In genomic region chr22:20241579-20242392, GRCh38 we compare ENCODE assay signal across 1 cellular context.
A peak's percentile ranks its signal among the peaks of the same experiment; 100 is the strongest.
TF ChIP-seq lines count a peak whose summit lies in the region.

No MANE protein-coding gene starts in this region.

TF ChIP-seq in K562, 482 proteins besides CTCF, POLR2A, EP300 and RAD21 (continued from another document and continues in another):
- TF ChIP-seq GTF2B (IDR thresholded peaks at IDR 0.05; ENCODE audit: extremely low read depth, insufficient read length) (no peak), STAT6 (CRISPR knock-in tag; IDR thresholded peaks at IDR 0.05) (no peak; the same call in 1 of the 2 replicates), BMI1 (IDR thresholded peaks at IDR 0.05; ENCODE audit: low read length) (no peak), RCOR1 (IDR thresholded peaks at IDR 0.05; ENCODE audit: borderline replicate concordance in 1 of 2, low read depth in 2 of 2, low read length in 2 of 2) (no peak), GTF2A2 (tag; IDR thresholded peaks at IDR 0.05) (no peak), HMGN3 (IDR thresholded peaks at IDR 0.05; ENCODE audit: borderline replicate concordance, extremely low read depth, insufficient read length, low read depth, low read length) (no peak), HCFC1 (IDR thresholded peaks at IDR 0.05; ENCODE audit: low read depth, low read length) (no peak), NONO (IDR thresholded peaks at IDR 0.05; ENCODE audit: low read depth in 2 of 2, low read length in 1 of 2) (no peak), PHF8 (IDR thresholded peaks at IDR 0.05; ENCODE audit: borderline replicate concordance, low read length) (no peak), ZNF695 (CRISPR knock-in tag; IDR thresholded peaks at IDR 0.05) (no peak), ZNF274 (IDR thresholded peaks at IDR 0.05; ENCODE audit: borderline replicate concordance, low read depth, low read length) (no peak), FOSL1 (tag; conservative IDR thresholded peaks at IDR 0.05) (no peak), LEF1 (IDR thresholded peaks at IDR 0.05) (no peak), KAT7 (CRISPR knock-in tag; IDR thresholded peaks at IDR 0.05; ENCODE audit: borderline replicate concordance) (no peak), ZNF445 (CRISPR knock-in tag; IDR thresholded peaks at IDR 0.05; ENCODE audit: low read depth) (no peak), RREB1 (CRISPR knock-in tag; IDR thresholded peaks at IDR 0.05) (peak; percentile 59; the same call in 1 of the 2 replicates), ZNF77 (CRISPR knock-in tag; IDR thresholded peaks at IDR 0.05) (no peak), ZBTB1 (CRISPR knock-in tag; IDR thresholded peaks at IDR 0.05; ENCODE audit: borderline replicate concordance, low read depth) (no peak), SRSF7 (optimal IDR thresholded peaks at IDR 0.05; ENCODE audit: low read depth, low read length) (no peak), ZBTB11 (CRISPR knock-in tag; IDR thresholded peaks at IDR 0.05) (peak in 1 of 3 experiments; percentile 13; a peak in 1 of 6 replicates), E2F3 (CRISPR knock-in tag; IDR thresholded peaks at IDR 0.05) (peak; percentile 31; the same call in 1 of the 2 replicates), MYC (IDR thresholded peaks at IDR 0.05; ENCODE audit: low read depth, low read length) (no peak), MYC (CRISPR knock-in tag; IDR thresholded peaks at IDR 0.05; ENCODE audit: borderline replicate concordance, low read depth) (no peak), ZBTB12 (CRISPR knock-in tag; IDR thresholded peaks at IDR 0.05) (no peak), SMC3 (conservative IDR thresholded peaks at IDR 0.05; ENCODE audit: insufficient read depth, low read depth, low read length) (no peak), ZNF239 (CRISPR knock-in tag; IDR thresholded peaks at IDR 0.05) (no peak), MNT (conservative IDR thresholded peaks at IDR 0.05) (no peak), ADNP (tag; IDR thresholded peaks at IDR 0.05) (no peak), HNRNPK (IDR thresholded peaks at IDR 0.05; ENCODE audit: low read depth, low read length, poor library complexity, severe bottlenecking) (no peak), ATF3 (IDR thresholded peaks at IDR 0.05) (peak; percentile 46), ATF3 (CRISPR knock-in tag; conservative IDR thresholded peaks at IDR 0.05) (no peak), RBM15 (IDR thresholded peaks at IDR 0.05; ENCODE audit: insufficient read depth, low read length) (no peak), IRF1 (CRISPR knock-in tag; IDR thresholded peaks at IDR 0.05; ENCODE audit: borderline replicate concordance) (no peak), ARID2 (IDR thresholded peaks at IDR 0.05) (no peak), EZH2 (IDR thresholded peaks at IDR 0.05; ENCODE audit: borderline replicate concordance, low read depth, low read length) (no peak), ZMIZ1 (IDR thresholded peaks at IDR 0.05; ENCODE audit: low read depth in 2 of 2, low read length in 2 of 2) (no peak)
